In genomic region chr10:103646304-103646703, GRCh38 we compare ENCODE assay signal across 20 cellular contexts.
DNase-seq lines count a peak whose midpoint lies in the region; ATAC-seq, FAIRE-seq and TF ChIP-seq lines count a peak whose summit lies in the region.
"Had no signal": no experiment of that assay in that cellular context is flagged by ENCODE, and none has a peak within 500 bp of the region (broad histone marks: within the 10 kb centered on the region; RNA-seq: fewer than 3 reads in every experiment).

No MANE protein-coding gene starts in this region.

- H3K9me3 ChIP-seq in left ventricle myocardium inferior (replicated peaks) (no peaks in the 10 kb centered on the region), K562 (replicated peaks; ENCODE audit: control insufficient read depth, insufficient read depth, low read depth, low read length) (no peaks in the 10 kb centered on the region), transverse colon (no peaks in the 10 kb centered on the region)
- H3K9me3 ChIP-seq: A549, body of pancreas had no signal

- no peaks in the 10 kb centered on the region for H3K27me3 Mint-ChIP-seq in mesothelial cell of epicardium (ENCODE audit: low read depth)
- H3K27me3 Mint-ChIP-seq: CD4-positive, CD25-positive, alpha-beta regulatory T cell; naive B cell had no signal

- H3K9me1 ChIP-seq in K562 (ENCODE audit: control insufficient read depth, insufficient read depth, low read length), result no peaks in the 10 kb centered on the region

- 76% methylated on average over 3 of the region's 3 CpGs for WGBS in K562 (ENCODE audit: insufficient coverage, low coverage, missing lambda C conversion rate)
- 71 to 100% methylated on average over 1 to 3 of the region's 3 CpGs for WGBS in transverse colon (ENCODE audit: low coverage in 1 of 2), 2 donors

- TF ChIP-seq CTCF in left ventricle myocardium inferior (IDR thresholded peaks at IDR 0.05; ENCODE audit: borderline replicate concordance) (no peak), K562 (IDR thresholded peaks at IDR 0.05 in 2 of 3, conservative IDR thresholded peaks at IDR 0.05 in 1 of 3; ENCODE audit: insufficient read depth in 2 of 3, low read depth in 1 of 3, low read length in 3 of 3) (no peak), mesothelial cell of epicardium (IDR thresholded peaks at IDR 0.05; ENCODE audit: unreplicated experiment) (no peak), transverse colon (IDR thresholded peaks at IDR 0.05) (no peak)

- TF ChIP-seq RAD21 in K562 (CRISPR knock-in tag; conservative IDR thresholded peaks at IDR 0.05 in 1 of 2, IDR thresholded peaks at IDR 0.05 in 1 of 2), result no peak

- H3K36me3 ChIP-seq in left ventricle myocardium inferior (peaks cover 6% of the 10 kb centered on the region), K562 (ENCODE audit: control insufficient read depth, insufficient read depth, low read length) (0 out of 3 replicates have a peak, but pooled peaks cover 3% of the 10 kb centered on the region), transverse colon (no peaks in the 10 kb centered on the region)

- in situ Hi-C loops in K562 (cut with MboI) (no loop called here), transverse colon (cut with MboI; ENCODE audit: low pct_ligation_motif_present in 1 of 4, low pct_unique_long_range_greater_than_20kb in 1 of 4, low sequenced_read_pairs in 3 of 4) (no loop called here)

- no peak overlapping the region for H2AFZ ChIP-seq in K562 (ENCODE audit: low read depth, low read length)

- H3K9me3 Mint-ChIP-seq in mesothelial cell of epicardium, result no peaks in the 10 kb centered on the region
- H3K9me3 Mint-ChIP-seq: naive B cell had no signal

- H3K27ac ChIP-seq in left ventricle myocardium inferior (replicated peaks) (peak overlapping the region; percentile 44), K562 (ENCODE audit: extremely low read depth, low read depth, low read length) (no peak overlapping the region), transverse colon (peak overlapping the region; percentile 53 to 71 (median 66))
- H3K27ac ChIP-seq: A549, body of pancreas had no signal

- FAIRE-seq in K562 (lab: Jason Lieb, UNC), result no peak
- FAIRE-seq: A549 had no signal

- no TSS peak for BruUV-seq in K562 (replicated peaks; lab: Mats Ljungman, UMichigan)

- H3K4me1 ChIP-seq in left ventricle myocardium inferior (peaks cover 75% of the 10 kb centered on the region), K562 (replicated peaks in 1 of 2; ENCODE audit: control insufficient read depth in 2 of 2, insufficient read depth in 2 of 2, low read length in 2 of 2) (peaks cover 0 to 6% of the 10 kb centered on the region in 2 experiments; a peak in 3 of 5 replicates), transverse colon (peaks cover 19 to 50% (median 30%) of the 10 kb centered on the region in 4 donors)
- H3K4me1 ChIP-seq: A549, body of pancreas had no signal

- H3K79me2 ChIP-seq in K562 (ENCODE audit: control insufficient read depth, insufficient read depth, low read length), result no peaks in the 10 kb centered on the region

- TF ChIP-seq EP300 in K562 (IDR thresholded peaks at IDR 0.05; ENCODE audit: low read length), result no peak
- TF ChIP-seq EP300 in transverse colon (IDR thresholded peaks at IDR 0.05; ENCODE audit: low read depth), result no peak

- CTCF ChIA-PET in K562 (lab: Yijun Ruan, JAX; ENCODE audit: low intra/inter-chr PET ratio), result no interaction called here

- peaks cover 25% of the 10 kb centered on the region for H3K4me1 Mint-ChIP-seq in mesothelial cell of epicardium

- TF ChIP-seq POLR2A in K562 (conservative IDR thresholded peaks at IDR 0.05), result no peak
- no peak for TF ChIP-seq POLR2A in transverse colon (IDR thresholded peaks at IDR 0.05)

- H4K20me1 ChIP-seq in K562 (replicated peaks; ENCODE audit: control insufficient read depth, insufficient read depth, low read length), result no peaks in the 10 kb centered on the region; the same call in 1 of the 2 replicates

- no peak for ATAC-seq in left cardiac atrium
- ATAC-seq in K562, result peak; percentile 65
- no peak for ATAC-seq in GM18909 (IDR thresholded peaks at IDR 0.05; ENCODE audit: poor library complexity, unreplicated experiment)
- ATAC-seq: A549, body of pancreas had no signal

- intact Hi-C loops in left ventricle myocardium inferior (cut with micrococcal nuclease) (no loop called here), left cardiac atrium (cut with DNase I) (no loop called here), K562 (cut with micrococcal nuclease) (no loop called here), transverse colon (cut with DNase I; ENCODE audit: low total_unique reads) (no loop called here)

- no peak overlapping the region for H3K4me3 Mint-ChIP-seq in mesothelial cell of epicardium

- H3K4me3 ChIP-seq in left ventricle myocardium inferior (no peak overlapping the region), K562 (no peak overlapping the region), transverse colon (no peak overlapping the region)
- H3K4me3 ChIP-seq: A549, body of pancreas had no signal

- H3K36me3 Mint-ChIP-seq in mesothelial cell of epicardium, result peaks cover 6% of the 10 kb centered on the region
- H3K36me3 Mint-ChIP-seq: CD4-positive, CD25-positive, alpha-beta regulatory T cell; naive B cell had no signal

- POLR2A ChIA-PET in K562 (lab: Yijun Ruan, JAX), result interaction anchor here (0.6 kb wide), 1 partner anchor 1167 kb away, joined by 3 read pairs; no protein-coding TSS in a partner anchor

- H3K4me2 ChIP-seq in K562 (ENCODE audit: insufficient read depth, low read length), result no peak overlapping the region
- H3K4me2 ChIP-seq: A549 had no signal

- DNase-seq in left ventricle myocardium inferior (no peak), left cardiac atrium (no peak), K562 (ENCODE audit: extremely low read depth in 1 of 4, low spot score in 3 of 4) (peak in 1 of 4 experiments; percentile 19), mesothelial cell of epicardium (ENCODE audit: low spot score in 2 of 2, unreplicated experiment in 2 of 2) (no peak), transverse colon (no peak), NCI-H146 treated with DMSO at 0.1 percent for 48 hours (lab: John Stamatoyannopoulos, UW; ENCODE audit: unreplicated experiment) (no peak), T1000 (lab: John Stamatoyannopoulos, UW) (no peak)
- DNase-seq: activated CD4-positive, alpha-beta T cell treated with anti-CD3 and anti-CD28 coated beads, Interleukin-2, amount 50 U/mL, for 1 hour; activated naive CD4-positive, alpha-beta T cell treated with Interleukin-2 at 50 U/mL for 16 hours; body of pancreas; CD4-positive, CD25-positive, alpha-beta regulatory T cell; erythroblast; glutamatergic neuron; MV-4-11; naive B cell; NCI-H2029; Right ventricle myocardium superior; T-helper 1 cell had no signal

- peak overlapping the region; percentile 53 for H3K27ac Mint-ChIP-seq in mesothelial cell of epicardium
- H3K27ac Mint-ChIP-seq: CD4-positive, CD25-positive, alpha-beta regulatory T cell had no signal

- H3K27me3 ChIP-seq in left ventricle myocardium inferior (ENCODE audit: low read depth) (no peaks in the 10 kb centered on the region), K562 (ENCODE audit: control insufficient read depth in 2 of 2, insufficient read depth in 2 of 2, low read length in 2 of 2) (no peaks in the 10 kb centered on the region), transverse colon (no peaks in the 10 kb centered on the region)
- H3K27me3 ChIP-seq: body of pancreas had no signal

- no peak overlapping the region for H3K9ac ChIP-seq in K562 (ENCODE audit: insufficient read depth in 1 of 2, low read depth in 2 of 2, low read length in 2 of 2)

TF ChIP-seq in K562, 482 proteins besides CTCF, POLR2A, EP300 and RAD21:
- no peak for TF ChIP-seq PPARD (CRISPR knock-in tag; IDR thresholded peaks at IDR 0.05)
- no peak for TF ChIP-seq PBX2 (CRISPR knock-in tag; IDR thresholded peaks at IDR 0.05; ENCODE audit: low read depth)
- TF ChIP-seq PBX2 (tag; conservative IDR thresholded peaks at IDR 0.05; ENCODE audit: low read depth), result peak; percentile 63
- peak; percentile 95 for TF ChIP-seq PKNOX1 (IDR thresholded peaks at IDR 0.05)
- no peak for TF ChIP-seq ZNF165 (CRISPR knock-in tag; IDR thresholded peaks at IDR 0.05; ENCODE audit: borderline replicate concordance)
